In genomic region chr11:130634186-130634585, GRCh38 we compare ENCODE assay signal across 15 cellular contexts.
A peak's percentile ranks its signal among the peaks of the same experiment; 100 is the strongest.
DNase-seq lines count a peak whose midpoint lies in the region; ATAC-seq, FAIRE-seq and TF ChIP-seq lines count a peak whose summit lies in the region.
"Had no signal": no experiment of that assay in that cellular context is flagged by ENCODE, and none has a peak within 500 bp of the region (broad histone marks: within the 10 kb centered on the region; RNA-seq: fewer than 3 reads in every experiment).

No MANE protein-coding gene starts in this region.

- peaks cover 45% of the 10 kb centered on the region for H3K4me1 Mint-ChIP-seq in T-helper 1 cell treated with Interleukin-12 subunit alpha and Interleukin-12 subunit beta and Interleukin-4 antibody, amounts not matched to agents 30 μg/mL and 1 μg/mL, for 36 hours (ENCODE audit: low read depth)

- H3K9me3 ChIP-seq in RWPE2 (ENCODE audit: severe bottlenecking) = no peaks in the 10 kb centered on the region
- H3K9me3 ChIP-seq: BLaER1, HAP-1 had no signal

- no peaks in the 10 kb centered on the region for H3K9me3 Mint-ChIP-seq in T-helper 1 cell treated with Interleukin-12 subunit alpha and Interleukin-12 subunit beta and Interleukin-4 antibody, amounts not matched to agents 30 μg/mL and 1 μg/mL, for 36 hours
- H3K9me3 Mint-ChIP-seq: CD8-positive, alpha-beta T cell had no signal

- H3K4me3 ChIP-seq in RWPE2 (ENCODE audit: severe bottlenecking) = no peak overlapping the region
- H3K4me3 ChIP-seq: BLaER1, HAP-1 had no signal

- no peak for TF ChIP-seq POLR2A in GM12892 (IDR thresholded peaks at IDR 0.05; ENCODE audit: low read depth, low read length)

- H3K36me3 ChIP-seq in RWPE2 (ENCODE audit: low read depth) = no peaks in the 10 kb centered on the region
- H3K36me3 ChIP-seq: BLaER1, HAP-1 had no signal

- H3K4me3 Mint-ChIP-seq in T-helper 1 cell treated with Interleukin-12 subunit alpha and Interleukin-12 subunit beta and Interleukin-4 antibody, amounts not matched to agents 30 μg/mL and 1 μg/mL, for 36 hours = no peak overlapping the region
- H3K4me3 Mint-ChIP-seq: CD8-positive, alpha-beta T cell had no signal

- H3K36me3 Mint-ChIP-seq in T-helper 1 cell treated with Interleukin-12 subunit alpha and Interleukin-12 subunit beta and Interleukin-4 antibody, amounts not matched to agents 30 μg/mL and 1 μg/mL, for 36 hours (ENCODE audit: low read depth) = peaks cover 4% of the 10 kb centered on the region
- H3K36me3 Mint-ChIP-seq: CD8-positive, alpha-beta T cell had no signal

- no peaks in the 10 kb centered on the region for H3K27me3 Mint-ChIP-seq in T-helper 1 cell treated with Interleukin-12 subunit alpha and Interleukin-12 subunit beta and Interleukin-4 antibody, amounts not matched to agents 30 μg/mL and 1 μg/mL, for 36 hours (ENCODE audit: low read depth)

- no peak for DNase-seq in T-helper 1 cell
- no peak for DNase-seq in GM12892 (ENCODE audit: insufficient read length)
- no peak for DNase-seq in RWPE2 (ENCODE audit: low spot score)
- peak; percentile 37 for DNase-seq in islet precursor cell
- DNase-seq: CD8-positive, alpha-beta T cell; NCI-H1417 treated with DMSO at 0.1 percent for 48 hours; NCI-H1930; Right ventricle myocardium superior had no signal

- peak overlapping the region; percentile 83 for H3K27ac ChIP-seq in RWPE2 (ENCODE audit: poor library complexity, severe bottlenecking)
- H3K27ac ChIP-seq: 22Rv1, BLaER1 had no signal

- ATAC-seq in RWPE2 (ENCODE audit: low read depth) = no peak
- ATAC-seq in GM21717 (IDR thresholded peaks at IDR 0.05; ENCODE audit: unreplicated experiment) = no peak
- no peak for ATAC-seq in GM19351 (IDR thresholded peaks at IDR 0.05; ENCODE audit: unreplicated experiment)
- no peak for ATAC-seq in GM19324 (IDR thresholded peaks at IDR 0.05; ENCODE audit: low FRiP score, unreplicated experiment)
- ATAC-seq: CD8-positive, alpha-beta T cell had no signal

- H3K4me1 ChIP-seq in RWPE2 (ENCODE audit: insufficient read depth, poor library complexity, severe bottlenecking) = peaks cover 53% of the 10 kb centered on the region
- H3K4me1 ChIP-seq: BLaER1, HAP-1 had no signal

- H3K27me3 ChIP-seq in RWPE2 (ENCODE audit: insufficient read depth, poor library complexity, severe bottlenecking) = no peaks in the 10 kb centered on the region
- H3K27me3 ChIP-seq: BLaER1 had no signal

- H3K27ac Mint-ChIP-seq in T-helper 1 cell treated with Interleukin-12 subunit alpha and Interleukin-12 subunit beta and Interleukin-4 antibody, amounts not matched to agents 30 μg/mL and 1 μg/mL, for 36 hours = peak overlapping the region; percentile 78
- H3K27ac Mint-ChIP-seq: CD8-positive, alpha-beta T cell had no signal

- TF ChIP-seq CTCF in RWPE2 (IDR thresholded peaks at IDR 0.05; ENCODE audit: poor library complexity, severe bottlenecking) = no peak

- FAIRE-seq in GM12892 (lab: Jason Lieb, UNC) = peak; percentile 64
